ENCODE assay signal across 26 cellular contexts in genomic region chr5:11056560-11056959, GRCh38.
"Had no signal": no experiment of that assay in that cellular context is flagged by ENCODE, and none has a peak within 500 bp of the region (broad histone marks: within the 10 kb centered on the region; RNA-seq: fewer than 3 reads in every experiment).

No MANE protein-coding gene starts in this region.

- DNase-seq: naive B cell; naive thymus-derived CD8-positive, alpha-beta T cell; nephron progenitor cell; nucleus accumbens; ovary; psoas muscle; right cardiac atrium; right lobe of liver; sigmoid colon; small intestine; stimulated activated CD4-positive, alpha-beta T cell treated with anti-CD3 and anti-CD28 coated beads, Interleukin-15, amount 100 ng/mL, for 24 hours; stimulated activated CD4-positive, alpha-beta T cell treated with anti-CD3 and anti-CD28 coated beads, Interleukin-2, amount 100 ng/mL, for 24 hours; stimulated activated CD4-positive, alpha-beta T cell treated with anti-CD3 and anti-CD28 coated beads, Interleukin-2, amount 100 ng/mL, for 48 hours; stimulated activated CD4-positive, alpha-beta T cell treated with anti-CD3 and anti-CD28 coated beads, Interleukin-4, amount 100 ng/mL, for 24 hours; stimulated activated naive B cell treated with anti-CD40 and anti-IgM and Interleukin-4, amounts not matched to agents 10 μg/mL and 1 μg/mL and 100 μg/mL, for 72 hours; stimulated activated naive CD4-positive, alpha-beta T cell treated with Interleukin-2 at 50 U/mL for 16 hours; substantia nigra; testis; tibial artery; transverse colon had no signal

- ATAC-seq: naive thymus-derived CD8-positive, alpha-beta T cell; psoas muscle; right cardiac atrium; right lobe of liver; stimulated activated effector memory CD8-positive, alpha-beta T cell treated with anti-CD3 and anti-CD28 coated beads, Interleukin-12 subunit alpha, Interleukin-12 subunit beta, amount 100 ng/mL, for 72 hours; stimulated activated naive B cell treated with anti-CD40 and anti-IgM and Interleukin-4, amounts not matched to agents 10 μg/mL and 1 μg/mL and 100 μg/mL, for 72 hours had no signal

- H3K36me3 ChIP-seq: neutrophil, ovary, right lobe of liver, sigmoid colon, suprapubic skin, tibial artery, transverse colon, vagina had no signal

- H3K27me3 ChIP-seq: neutrophil, ovary, right lobe of liver, sigmoid colon, suprapubic skin, testis, transverse colon, vagina had no signal

- H2AFZ ChIP-seq: parathyroid adenoma had no signal

- H3K79me2 ChIP-seq: parathyroid adenoma had no signal

- H3K4me3 ChIP-seq: ovary, psoas muscle, right lobe of liver, sigmoid colon, suprapubic skin, testis, tibial artery, transverse colon, vagina had no signal

- H3K4me1 ChIP-seq: parathyroid adenoma, psoas muscle, right lobe of liver, sigmoid colon, suprapubic skin, testis, tibial artery, transverse colon, vagina had no signal

- H3K9me3 ChIP-seq: neutrophil, ovary, psoas muscle, right lobe of liver, sigmoid colon, suprapubic skin, testis, tibial artery, transverse colon, vagina had no signal

- H3K27ac ChIP-seq: neutrophil, ovary, parathyroid adenoma, psoas muscle, right lobe of liver, sigmoid colon, suprapubic skin, testis, tibial artery, transverse colon, vagina had no signal

- FAIRE-seq: small intestine, urothelium cell line had no signal

- H3K9ac ChIP-seq: parathyroid adenoma had no signal
